8 cellular contexts compared by ENCODE assay signal in the genomic region with DNA sequence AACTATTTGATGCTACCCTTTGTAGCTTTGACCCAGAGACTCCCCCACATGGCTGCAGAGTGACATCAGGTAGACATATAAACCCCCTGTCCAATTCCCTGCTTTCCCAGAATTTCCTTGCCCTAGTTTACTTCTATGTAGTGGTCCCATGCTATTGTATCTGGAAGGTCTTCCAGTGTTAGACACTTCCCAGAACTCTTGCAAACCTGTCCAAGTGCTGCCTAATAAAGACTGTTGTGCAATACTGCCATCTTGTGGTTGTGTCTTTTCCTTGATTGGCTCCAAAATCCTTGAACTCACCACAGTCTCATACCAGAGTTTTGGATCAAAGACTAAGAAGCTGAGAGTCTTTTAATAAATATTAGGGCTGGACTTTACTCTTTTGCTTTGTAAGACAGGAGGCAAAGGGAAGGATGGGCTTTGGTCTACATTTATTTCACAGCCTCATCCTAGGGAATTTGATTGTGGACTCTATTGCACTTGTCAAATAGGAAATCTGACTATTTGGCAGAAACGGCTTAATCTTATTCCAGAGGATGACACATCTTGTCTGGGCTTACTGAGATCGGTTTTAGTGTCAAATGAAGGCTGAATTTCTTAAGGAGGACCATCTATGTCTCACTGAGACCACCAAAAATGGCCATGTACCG.
DNase-seq lines count a peak whose midpoint lies in the region; ATAC-seq, FAIRE-seq and TF ChIP-seq lines count a peak whose summit lies in the region.

No MANE protein-coding gene starts in this region.

- no peak overlapping the region for H3K27ac ChIP-seq in foreskin keratinocyte

- peak; percentile 61 for TF ChIP-seq CTCF in GM12865 (IDR thresholded peaks at IDR 0.05; ENCODE audit: insufficient read depth, low read depth, low read length, missing control alignments)
- peak; percentile 88 for TF ChIP-seq CTCF in foreskin keratinocyte (conservative IDR thresholded peaks at IDR 0.05)
- TF ChIP-seq CTCF in progenitor cell of endocrine pancreas (IDR thresholded peaks at IDR 0.05; ENCODE audit: unreplicated experiment), result peak; percentile 73

- no peaks in the 10 kb centered on the region for H3K27me3 ChIP-seq in foreskin keratinocyte

- no peaks in the 10 kb centered on the region for H3K27me3 Mint-ChIP-seq in progenitor cell of endocrine pancreas

- peaks cover 23% of the 10 kb centered on the region for H3K4me1 Mint-ChIP-seq in progenitor cell of endocrine pancreas (ENCODE audit: low read depth)

- no peak overlapping the region for H3K4me3 ChIP-seq in GM12865 (ENCODE audit: low read depth, low read length)

- no peak overlapping the region for H3K4me3 Mint-ChIP-seq in progenitor cell of endocrine pancreas (ENCODE audit: low read depth)

- H3K36me3 Mint-ChIP-seq in progenitor cell of endocrine pancreas (ENCODE audit: insufficient read depth), result peaks cover 7% of the 10 kb centered on the region

- DNase-seq in GM12865 (ENCODE audit: low read depth), result peak; percentile 67
- peak; percentile 42 for DNase-seq in NCI-H128 (lab: John Stamatoyannopoulos, UW; ENCODE audit: unreplicated experiment)
- peak; percentile 44 for DNase-seq in SKM-1 (lab: John Stamatoyannopoulos, UW; ENCODE audit: unreplicated experiment)
- DNase-seq in foreskin keratinocyte, result peak; percentile 38 to 67
- DNase-seq in progenitor cell of endocrine pancreas (ENCODE audit: low spot score, unreplicated experiment), result no peak
- DNase-seq in stimulated activated naive CD4-positive, alpha-beta T cell treated with Interleukin-2 at 50 U/mL for 16 hours (lab: John Stamatoyannopoulos, UW), result no peak

- peak overlapping the region; percentile 63 for H3K27ac Mint-ChIP-seq in progenitor cell of endocrine pancreas

- FAIRE-seq in A204.1 (lab: Jason Lieb, UNC), result peak; percentile 79

- peaks cover 10% of the 10 kb centered on the region for H3K9me3 Mint-ChIP-seq in progenitor cell of endocrine pancreas (ENCODE audit: low read depth)

- no peaks in the 10 kb centered on the region for H3K4me1 ChIP-seq in foreskin keratinocyte

- ATAC-seq in HG02623 (IDR thresholded peaks at IDR 0.05; ENCODE audit: unreplicated experiment), result peak; percentile 75
- ATAC-seq in foreskin keratinocyte, result peak; percentile 84

Comparison
In these comparisons a context has a peak if more than half of its experiments do, and no peak if none do; other contexts are left out.
1. DNase-seq: peak in GM12865 (single experiment), NCI-H128 (single experiment), SKM-1 (single experiment) and foreskin keratinocyte (2 of 2); none in progenitor cell of endocrine pancreas (single experiment) and stimulated activated naive CD4-positive, alpha-beta T cell treated with Interleukin-2 at 50 U/mL for 16 hours (single experiment).
2. Peak in every context shown above with its lines, with median percentiles within 50 percentile points of each other: CTCF ChIP-seq.